ENCODE assay signal across 11 cellular contexts in the genomic region with DNA sequence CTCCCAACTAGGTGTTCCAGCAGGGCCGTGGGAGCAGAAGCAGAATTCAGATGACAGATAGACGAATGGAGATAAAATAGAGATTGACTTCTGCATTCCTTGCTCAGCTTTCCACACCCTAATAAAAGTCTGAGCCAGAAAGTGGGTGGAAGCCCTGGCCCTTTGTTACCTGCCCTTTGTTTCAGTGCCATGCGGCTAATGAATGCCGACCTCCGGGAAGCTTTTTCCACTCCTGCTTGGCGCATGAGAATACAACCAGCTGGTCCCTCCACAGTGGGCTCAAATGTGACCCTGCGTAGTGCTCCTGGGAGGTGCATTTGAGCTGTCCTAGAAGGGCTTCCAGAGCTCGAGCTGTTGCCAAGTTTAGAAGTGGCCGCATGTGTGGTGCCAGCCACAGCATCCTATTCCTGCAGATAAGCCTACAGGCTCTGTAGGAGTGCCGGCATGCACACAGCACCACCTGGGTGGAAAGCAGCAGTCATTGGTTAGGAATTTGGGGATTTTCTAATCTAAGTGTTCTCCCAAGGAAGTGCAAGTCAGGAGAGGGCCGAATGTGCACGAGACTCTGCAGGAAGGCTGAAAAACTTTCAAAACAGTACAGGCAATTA.
DNase-seq lines count a peak whose midpoint lies in the region; ATAC-seq and TF ChIP-seq lines count a peak whose summit lies in the region.
"Had no signal": no experiment of that assay in that cellular context is flagged by ENCODE, and none has a peak within 500 bp of the region (broad histone marks: within the 10 kb centered on the region; RNA-seq: fewer than 3 reads in every experiment).

No MANE protein-coding gene starts in this region.

- H3K27ac ChIP-seq in RWPE1, result peak overlapping the region; percentile 94
- peak overlapping the region; percentile 96 for H3K27ac ChIP-seq in foreskin keratinocyte
- peak overlapping the region; percentile 91 for H3K27ac ChIP-seq in neutrophil
- H3K27ac ChIP-seq in MM.1S (ENCODE audit: low read length), result no peak overlapping the region
- H3K27ac ChIP-seq: SK-N-MC had no signal

- H4K20me1 ChIP-seq in MM.1S (ENCODE audit: insufficient read depth, low read length), result no peaks in the 10 kb centered on the region

- no peak overlapping the region for H3K4me2 ChIP-seq in MM.1S (ENCODE audit: low read depth, low read length)

- peaks cover 36% of the 10 kb centered on the region for H3K79me2 ChIP-seq in MM.1S (ENCODE audit: low read length)

- no peaks in the 10 kb centered on the region for H3K9me2 ChIP-seq in MM.1S (replicated peaks; ENCODE audit: insufficient read depth, low read length)

- DNase-seq in ELR (ENCODE audit: low read depth) (peak; percentile 12), RWPE1 (ENCODE audit: low spot score) (peak; percentile 90), foreskin keratinocyte (peak; percentile 93 to 96), MM.1S (no peak), T-helper 9 cell (no peak), SHP77 treated with DMSO at 0.1 percent for 48 hours (lab: John Stamatoyannopoulos, UW) (no peak)
- DNase-seq: activated gamma-delta T cell treated with Interleukin-2 at 50 U/mL for 16 hours, GF-D8 had no signal

- TF ChIP-seq POLR2A in GM18505 (IDR thresholded peaks at IDR 0.05; ENCODE audit: borderline replicate concordance, extremely low read depth, insufficient read depth, insufficient read length), result no peak

- H3K4me3 ChIP-seq in neutrophil (ENCODE audit: low read depth in 1 of 2, low read length in 1 of 2), result peak overlapping the region; percentile 23 to 59
- no peak overlapping the region for H3K4me3 ChIP-seq in MM.1S (ENCODE audit: low read length)
- H3K4me3 ChIP-seq: SK-N-MC had no signal

- peak; percentile 91 for ATAC-seq in foreskin keratinocyte
- no peak for ATAC-seq in GM18505 (IDR thresholded peaks at IDR 0.05; ENCODE audit: unreplicated experiment)

- CTCF ChIA-PET in RWPE1 (lab: Yijun Ruan, JAX), result interaction anchor here (0.6 to 1.7 kb wide), 4 partner anchors 10 to 217 kb away, joined by 3 to 6 read pairs (median 3); a partner anchor contains a TSS

- H3K9ac ChIP-seq in MM.1S (ENCODE audit: low read length), result no peak overlapping the region

- H3F3A ChIP-seq in MM.1S (ENCODE audit: insufficient read depth, low read length), result peaks cover 23% of the 10 kb centered on the region

- H3K27me3 ChIP-seq in foreskin keratinocyte (no peaks in the 10 kb centered on the region), neutrophil (no peaks in the 10 kb centered on the region), MM.1S (replicated peaks; ENCODE audit: insufficient read depth, low read length) (no peaks in the 10 kb centered on the region)

- H2AFZ ChIP-seq in MM.1S (ENCODE audit: low read length), result no peak overlapping the region

- H3K9me3 ChIP-seq in neutrophil (no peaks in the 10 kb centered on the region), MM.1S (replicated peaks; ENCODE audit: insufficient read depth, low read length) (no peaks in the 10 kb centered on the region)

- H3K4me1 ChIP-seq in foreskin keratinocyte (peaks cover 37% of the 10 kb centered on the region), neutrophil (ENCODE audit: control insufficient read depth in 1 of 2, insufficient read depth in 1 of 2, low read depth in 1 of 2, low read length in 1 of 2) (peaks cover 60 to 87% of the 10 kb centered on the region in 2 experiments), MM.1S (ENCODE audit: low read length) (peaks cover 37% of the 10 kb centered on the region)

- TF ChIP-seq CTCF in RWPE1 (conservative IDR thresholded peaks at IDR 0.05; ENCODE audit: low read depth) (no peak), foreskin keratinocyte (conservative IDR thresholded peaks at IDR 0.05) (peak; percentile 15), neutrophil (IDR thresholded peaks at IDR 0.05) (no peak), MM.1S (IDR thresholded peaks at IDR 0.05; ENCODE audit: low read length) (no peak)

- no peaks in the 10 kb centered on the region for H3K36me3 ChIP-seq in neutrophil
- H3K36me3 ChIP-seq in MM.1S (replicated peaks; ENCODE audit: insufficient read depth, low read length), result no peaks in the 10 kb centered on the region

- POLR2A ChIA-PET in RWPE1 (lab: Yijun Ruan, JAX; ENCODE audit: low non-redundant PET), result no interaction called here

Comparison
In these comparisons a context has a peak if more than half of its experiments do, and no peak if none do; other contexts are left out.
1. DNase-seq: peak in ELR (single experiment), RWPE1 (single experiment) and foreskin keratinocyte (2 of 2); none in MM.1S (single experiment), T-helper 9 cell (single experiment) and SHP77 treated with DMSO at 0.1 percent for 48 hours (single experiment).